Comparison of ENCODE assay signal across 5 cellular contexts in genomic region chr3:32965617-32966213, GRCh38. TPM values are rescaled to one million over a fixed set of nuclear protein-coding genes. Genes with fewer than 3 reads are reported as not detected.
"Had no signal": no experiment of that assay in that cellular context is flagged by ENCODE, and none has a peak within 500 bp of the region (broad histone marks: within the 10 kb centered on the region; RNA-seq: fewer than 3 reads in every experiment).

No MANE protein-coding gene starts in this region.

RNA-seq across cellular contexts. Expression of gene CCR4, which starts 14.3 kb away (rescaled TPM):
- total RNA-seq: GM23248, H4, H7, HT-29, IMR-90 had no signal
- polyA plus RNA-seq: GM23248, IMR-90 had no signal
